ENCODE assay signal across 1 cellular context in the genomic region with DNA sequence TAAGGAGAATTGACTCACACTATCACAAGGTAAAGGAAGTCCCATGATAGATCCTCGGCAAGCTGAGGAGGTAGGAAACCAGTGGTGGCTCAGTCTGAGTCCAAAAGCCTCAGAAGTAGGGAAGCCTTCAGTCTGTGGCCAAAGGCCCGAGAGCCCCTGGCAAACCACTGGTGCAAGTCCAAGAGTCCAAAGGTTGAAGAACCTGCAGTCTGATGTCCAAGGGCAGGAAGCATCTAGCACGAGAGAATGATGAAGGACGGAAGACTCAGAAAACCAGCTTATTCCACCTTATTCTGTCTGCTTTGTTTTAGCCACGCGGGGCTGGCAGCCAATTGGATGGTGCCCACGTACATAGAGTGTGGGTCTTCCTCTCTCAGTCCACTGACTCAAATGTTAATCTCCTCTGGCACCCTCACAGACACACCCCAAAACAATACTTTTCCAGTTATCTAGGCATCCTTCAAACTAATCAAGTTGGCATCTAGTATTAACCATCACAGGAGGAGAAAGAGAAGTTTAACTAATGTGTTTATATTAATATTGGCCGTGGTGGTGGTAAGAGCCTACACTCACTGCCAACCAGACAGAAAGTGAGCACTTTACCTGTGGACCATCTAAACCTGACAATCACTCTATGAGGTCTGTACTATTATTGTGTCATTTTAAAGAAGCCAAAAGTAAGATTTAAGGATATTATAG.
TF ChIP-seq lines count a peak whose summit lies in the region.

No MANE protein-coding gene starts in this region.

TF ChIP-seq in endothelial cell of umbilical vein, 7 proteins besides CTCF, POLR2A, EP300 and RAD21 (continued from another document):
- TF ChIP-seq JUN (IDR thresholded peaks at IDR 0.05; ENCODE audit: borderline replicate concordance, insufficient read depth, insufficient read length, low read depth), result no peak
